Comparison of ENCODE assay signal across 14 cellular contexts in the genomic region with DNA sequence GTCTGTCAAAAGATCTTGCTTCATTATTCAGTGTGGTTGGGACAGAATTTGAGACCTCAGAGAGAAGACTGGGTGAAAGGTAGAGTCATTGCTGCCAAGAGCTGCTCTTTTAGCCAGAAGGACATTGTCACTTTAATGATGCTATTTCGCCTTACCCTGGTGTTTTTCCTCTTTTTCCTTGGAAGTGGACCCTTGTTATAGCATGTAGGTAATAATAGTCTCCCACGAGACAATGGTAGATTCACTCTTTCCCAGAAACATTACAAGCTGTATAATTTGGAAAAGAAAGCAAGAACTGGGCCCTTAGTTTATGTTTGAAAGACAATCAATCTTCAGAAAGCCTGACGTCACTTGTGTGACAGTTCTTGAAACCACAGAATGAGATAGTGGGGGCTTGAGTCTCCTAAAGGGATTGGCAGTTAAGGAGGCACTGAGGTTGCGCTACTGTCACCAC. TPM values are rescaled to one million over a fixed set of nuclear protein-coding genes. Genes with fewer than 3 reads are reported as not detected.
DNase-seq lines count a peak whose midpoint lies in the region; ATAC-seq, FAIRE-seq and TF ChIP-seq lines count a peak whose summit lies in the region.
"Had no signal": no experiment of that assay in that cellular context is flagged by ENCODE, and none has a peak within 500 bp of the region (broad histone marks: within the 10 kb centered on the region; RNA-seq: fewer than 3 reads in every experiment).

No MANE protein-coding gene starts in this region.

- H3K9me3 ChIP-seq in esophagus (ENCODE audit: control insufficient read depth in 2 of 2, insufficient read depth in 1 of 2, low read depth in 1 of 2, low read length in 1 of 2) = no peaks in the 10 kb centered on the region
- H3K9me3 ChIP-seq in mesodermal cell (ENCODE audit: control insufficient read depth, low read length) = no peaks in the 10 kb centered on the region
- no peaks in the 10 kb centered on the region for H3K9me3 ChIP-seq in suprapubic skin
- H3K9me3 ChIP-seq: BLaER1 had no signal

- peak overlapping the region; percentile 23 to 85 for H3K27ac ChIP-seq in esophagus (ENCODE audit: low read depth in 2 of 2, low read length in 1 of 2)
- peak overlapping the region; percentile 82 for H3K27ac ChIP-seq in mesodermal cell (ENCODE audit: low read depth, low read length, severe bottlenecking)
- H3K27ac ChIP-seq in suprapubic skin = peak overlapping the region; percentile 69
- H3K27ac ChIP-seq: BLaER1, epithelial cell of prostate had no signal

- no peak for TF ChIP-seq CTCF in suprapubic skin (IDR thresholded peaks at IDR 0.05)

- H3K4me3 ChIP-seq in esophagus (ENCODE audit: low read depth in 1 of 2, low read length in 2 of 2) = no peak overlapping the region
- no peak overlapping the region for H3K4me3 ChIP-seq in mesodermal cell (ENCODE audit: extremely low read depth, insufficient read depth, low read length, poor library complexity, severe bottlenecking)
- H3K4me3 ChIP-seq in suprapubic skin = no peak overlapping the region
- H3K4me3 ChIP-seq: BLaER1 had no signal

- 47 to 63% methylated on average over 4 of the region's 4 CpGs for WGBS in esophagus, 2 donors
- WGBS in mesodermal cell (ENCODE audit: insufficient coverage in 2 of 2), 2 experiments = 33 to 90% methylated on average over 1 to 2 of the region's 4 CpGs
- 61% methylated on average over 4 of the region's 4 CpGs for WGBS in suprapubic skin

- H3K4me1 ChIP-seq in esophagus (ENCODE audit: control insufficient read depth in 2 of 2, insufficient read depth in 2 of 2, low read length in 1 of 2) (peaks cover 0 to 8% of the 10 kb centered on the region in 2 donors), mesodermal cell (ENCODE audit: control insufficient read depth, insufficient read depth, low read length, poor library complexity, severe bottlenecking) (peaks cover 21% of the 10 kb centered on the region), suprapubic skin (peaks cover 79% of the 10 kb centered on the region)

- DNase-seq in OCI-M1 (lab: John Stamatoyannopoulos, UW) = peak; percentile 33
- no peak for DNase-seq in suprapubic skin (ENCODE audit: low spot score in 2 of 2)
- no peak for DNase-seq in GM12891 (ENCODE audit: insufficient read length, low spot score)
- DNase-seq: activated CD4-positive, CD25-positive, alpha-beta regulatory T cell treated with anti-CD3 and anti-CD28 coated beads, Interleukin-2, amount 50 U/mL, for 72 hours; central memory CD4-positive, alpha-beta T cell; NCI-H2029 treated with DMSO at 0.1 percent for 48 hours; nephron progenitor cell had no signal

- H3K36me3 ChIP-seq in esophagus (ENCODE audit: control insufficient read depth in 2 of 2, insufficient read depth in 2 of 2, low read length in 1 of 2) (peaks cover 0 to 5% of the 10 kb centered on the region in 2 donors), mesodermal cell (ENCODE audit: control insufficient read depth, insufficient read depth, low read length) (peaks cover 3% of the 10 kb centered on the region), suprapubic skin (peaks cover 4% of the 10 kb centered on the region)
- H3K36me3 ChIP-seq: BLaER1 had no signal

- peaks cover 0 to 2% of the 10 kb centered on the region in 2 donors for H3K27me3 ChIP-seq in esophagus (ENCODE audit: control insufficient read depth in 1 of 2, insufficient read depth in 2 of 2, low read length in 2 of 2)
- H3K27me3 ChIP-seq in suprapubic skin = peaks cover 7% of the 10 kb centered on the region

- ATAC-seq in GM21723 (IDR thresholded peaks at IDR 0.05; ENCODE audit: unreplicated experiment) = no peak
- ATAC-seq in GM21367 (IDR thresholded peaks at IDR 0.05; ENCODE audit: unreplicated experiment) = no peak
- ATAC-seq in GM21447 (IDR thresholded peaks at IDR 0.05; ENCODE audit: unreplicated experiment) = no peak

- FAIRE-seq in GM12891 (lab: Jason Lieb, UNC) = no peak

- TF ChIP-seq EP300 in suprapubic skin (IDR thresholded peaks at IDR 0.05) = no peak

- no peak for TF ChIP-seq POLR2A in suprapubic skin (IDR thresholded peaks at IDR 0.05)
- TF ChIP-seq POLR2A in GM12891 (IDR thresholded peaks at IDR 0.05; ENCODE audit: low read depth, low read length) = no peak

TF ChIP-seq in GM12891, 5 proteins besides CTCF, POLR2A, EP300 and RAD21:
- TF ChIP-seq POLR2AphosphoS5 (IDR thresholded peaks at IDR 0.05; ENCODE audit: low read depth, low read length) (no peak), PAX5 (IDR thresholded peaks at IDR 0.05; ENCODE audit: insufficient read depth, low read length, severe bottlenecking) (no peak), SPI1 (IDR thresholded peaks at IDR 0.05; ENCODE audit: low read depth, low read length) (no peak), POU2F2 (IDR thresholded peaks at IDR 0.05; ENCODE audit: low read depth, low read length) (no peak), TAF1 (IDR thresholded peaks at IDR 0.05; ENCODE audit: low read depth, low read length) (no peak)

RNA-seq across cellular contexts. Expression of a gene that starts 3.8 kb away (rescaled TPM):
- 1 to 10 TPM; 3.0 to 4.2 TPM for polyA plus RNA-seq in esophagus
- polyA plus RNA-seq in mesodermal cell (2013, experiment 1 of 2) = 7.3 TPM
- 7.9 TPM for polyA plus RNA-seq in mesodermal cell (2013, experiment 2 of 2)
- 10 to 100 TPM in 3 of 4 donors, 1 to 10 TPM in 1; 8.5 to 24.1 (median 16.8) TPM for total RNA-seq in suprapubic skin
- polyA plus RNA-seq in GM12891 (2012; ENCODE audit: low read depth, missing spikeins) = not detected
